ENCODE assay signal across 18 cellular contexts in the genomic region with DNA sequence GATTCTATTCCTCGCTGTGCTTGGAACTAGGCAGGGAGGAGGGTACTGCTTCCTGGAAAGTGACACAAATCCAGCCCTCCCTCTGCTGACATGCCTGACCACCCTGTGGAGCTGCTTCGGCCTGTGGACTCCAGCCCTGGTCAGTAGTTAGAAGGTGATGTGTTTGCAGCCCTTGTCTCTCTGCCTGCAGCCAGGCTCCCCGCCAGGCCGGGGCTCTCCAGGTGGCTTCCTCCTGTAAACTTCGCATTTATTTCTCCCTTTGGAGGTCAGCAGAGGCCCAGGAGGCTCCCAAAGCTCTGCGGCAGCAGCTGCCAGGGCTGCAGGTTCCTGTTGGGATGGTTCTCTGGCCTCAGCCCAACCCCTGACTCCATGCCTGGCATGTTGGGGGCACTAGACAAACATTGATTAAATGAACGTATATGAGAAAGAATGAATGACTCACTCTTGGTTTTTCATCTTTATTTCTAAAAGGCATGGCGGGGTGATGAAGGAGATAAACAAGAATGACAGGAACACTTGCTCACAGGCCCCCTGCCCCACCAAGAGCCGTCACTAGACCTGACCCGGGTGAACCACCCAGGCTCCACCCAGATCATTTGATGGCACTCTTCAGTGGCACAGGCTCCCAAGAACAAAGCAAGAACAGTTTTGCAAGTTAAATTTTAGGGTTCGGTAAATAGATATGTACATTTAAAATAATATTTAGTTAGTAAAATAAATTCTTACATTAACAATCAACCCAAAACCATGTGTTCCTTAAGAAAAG. TPM values are rescaled to one million over a fixed set of nuclear protein-coding genes. Genes with fewer than 3 reads are reported as not detected.
"Had no signal": no experiment of that assay in that cellular context is flagged by ENCODE, and none has a peak within 500 bp of the region (broad histone marks: within the 10 kb centered on the region; RNA-seq: fewer than 3 reads in every experiment).

No MANE protein-coding gene starts in this region.

- FAIRE-seq: colon had no signal

- ATAC-seq: activated naive CD4-positive, alpha-beta T cell treated with anti-CD3 and anti-CD28 coated beads, Interleukin-2, amount 50 U/mL, for 72 hours; upper lobe of right lung had no signal

- H2AFZ ChIP-seq: hepatocyte had no signal

- H3K9me3 ChIP-seq: esophagus squamous epithelium, sigmoid colon, stomach, testis, upper lobe of right lung had no signal

- DNase-seq: activated CD4-positive, alpha-beta memory T cell treated with anti-CD3 and anti-CD28 coated beads, Interleukin-2, amount 10 ng/mL, durations not matched to agents 7 days and 5 days; activated CD4-positive, alpha-beta T cell treated with anti-CD3 and anti-CD28 coated beads for 1 hour; activated gamma-delta T cell; activated T-cell treated with anti-CD3 and anti-CD28 coated beads, Interleukin-2, amount 50 U/mL, for 24 hours; caudate nucleus; esophagus squamous epithelium; ovary; sigmoid colon; spleen; stomach; testis; upper lobe of right lung had no signal

- H3K27ac Mint-ChIP-seq: activated CD4-positive, alpha-beta memory T cell treated with anti-CD3 and anti-CD28 coated beads, Interleukin-2, amount 10 ng/mL, durations not matched to agents 7 days and 5 days; activated naive CD4-positive, alpha-beta T cell treated with anti-CD3 and anti-CD28 coated beads, Interleukin-2, amount 50 U/mL, for 72 hours; activated T-cell treated with anti-CD3 and anti-CD28 coated beads, Interleukin-2, amount 50 U/mL, for 24 hours; mesothelial cell of epicardium had no signal

- H3K27me3 ChIP-seq: ovary, testis had no signal

- H3K4me3 Mint-ChIP-seq: activated CD4-positive, alpha-beta memory T cell treated with anti-CD3 and anti-CD28 coated beads, Interleukin-2, amount 10 ng/mL, durations not matched to agents 7 days and 5 days; activated T-cell treated with anti-CD3 and anti-CD28 coated beads, Interleukin-2, amount 50 U/mL, for 24 hours; mesothelial cell of epicardium had no signal

- H3K4me2 ChIP-seq: hepatocyte had no signal

- H3K27ac ChIP-seq: esophagus squamous epithelium, hepatocyte, ovary, sigmoid colon, spleen, stomach, testis, upper lobe of right lung had no signal

- H3K9me3 Mint-ChIP-seq: activated CD4-positive, alpha-beta memory T cell treated with anti-CD3 and anti-CD28 coated beads, Interleukin-2, amount 10 ng/mL, durations not matched to agents 7 days and 5 days; activated T-cell treated with anti-CD3 and anti-CD28 coated beads, Interleukin-2, amount 50 U/mL, for 24 hours; mesothelial cell of epicardium had no signal

- H3K36me3 ChIP-seq: esophagus squamous epithelium, ovary, sigmoid colon, spleen, stomach, upper lobe of right lung had no signal

- H3K4me3 ChIP-seq: esophagus squamous epithelium, hepatocyte, ovary, sigmoid colon, spleen, stomach, testis, upper lobe of right lung had no signal

RNA-seq across cellular contexts. Expression of gene IRX2, which starts 8.4 kb away (rescaled TPM):
- total RNA-seq: activated CD4-positive, alpha-beta memory T cell treated with anti-CD3 and anti-CD28 coated beads, Interleukin-2, amount 10 ng/mL, durations not matched to agents 7 days and 5 days; activated naive CD4-positive, alpha-beta T cell treated with anti-CD3 and anti-CD28 coated beads, Interleukin-2, amount 50 U/mL, for 72 hours; liver; sigmoid colon; T-helper 1 cell treated with Interleukin-12 subunit alpha and Interleukin-12 subunit beta and Interleukin-4 antibody, amounts not matched to agents 30 ng/mL and 1 ng/mL, for 36 hours had no signal
- polyA plus RNA-seq: liver had no signal
